13 cellular contexts compared by ENCODE assay signal in genomic region chr2:106885326-106885725, GRCh38. TPM values are rescaled to one million over a fixed set of nuclear protein-coding genes. Genes with fewer than 3 reads are reported as not detected.
DNase-seq lines count a peak whose midpoint lies in the region; TF ChIP-seq lines count a peak whose summit lies in the region.
"Had no signal": no experiment of that assay in that cellular context is flagged by ENCODE, and none has a peak within 500 bp of the region (broad histone marks: within the 10 kb centered on the region; RNA-seq: fewer than 3 reads in every experiment).

No MANE protein-coding gene starts in this region.

- H4K20me1 ChIP-seq in smooth muscle cell (ENCODE audit: low read depth): peaks cover 37% of the 10 kb centered on the region

- H3K9ac ChIP-seq in iPS-20b (ENCODE audit: low read depth, low read length) (peak overlapping the region; percentile 74; the same call in 1 of the 2 replicates), smooth muscle cell (ENCODE audit: low read depth) (peak overlapping the region; percentile 71)

- no peaks in the 10 kb centered on the region for H3K9me3 ChIP-seq in iPS-20b (ENCODE audit: insufficient read depth, low read depth, low read length)
- no peaks in the 10 kb centered on the region for H3K9me3 ChIP-seq in smooth muscle cell (replicated peaks; ENCODE audit: low read depth)
- H3K9me3 ChIP-seq: Peyer's patch, upper lobe of left lung had no signal

- peak overlapping the region; percentile 53 for H3K4me3 ChIP-seq in astrocyte of the spinal cord (ENCODE audit: low read depth, low read length)
- peak overlapping the region; percentile 81 for H3K4me3 ChIP-seq in iPS-20b (ENCODE audit: low read length)
- peak overlapping the region; percentile 91 for H3K4me3 ChIP-seq in smooth muscle cell

- TF ChIP-seq CTCF in astrocyte of the spinal cord (IDR thresholded peaks at IDR 0.05; ENCODE audit: low read depth, low read length) (no peak), smooth muscle cell (IDR thresholded peaks at IDR 0.05; ENCODE audit: borderline replicate concordance, insufficient read depth, poor library complexity, severe bottlenecking) (no peak)

- peak overlapping the region; percentile 93 for H3K4me2 ChIP-seq in smooth muscle cell

- 3% methylated on average over 10 of the region's 10 CpGs for WGBS in smooth muscle cell (ENCODE audit: low lambda C conversion rate)

- in situ Hi-C loops in astrocyte of the spinal cord (cut with HindIII; ENCODE audit: low sequenced_read_pairs): no loop called here

- peaks cover 6% of the 10 kb centered on the region for H3F3A ChIP-seq in smooth muscle cell (ENCODE audit: low read depth)

- no peak overlapping the region for H3K27ac ChIP-seq in iPS-20b (ENCODE audit: low read length)
- peak overlapping the region; percentile 71 for H3K27ac ChIP-seq in smooth muscle cell (ENCODE audit: low read depth)
- H3K27ac ChIP-seq: upper lobe of left lung had no signal

- no peaks in the 10 kb centered on the region for H3K36me3 ChIP-seq in iPS-20b (ENCODE audit: insufficient read depth, low read depth, low read length)
- no peaks in the 10 kb centered on the region for H3K36me3 ChIP-seq in smooth muscle cell (ENCODE audit: low read depth)
- H3K36me3 ChIP-seq: Peyer's patch, upper lobe of left lung had no signal

- peaks cover 41% of the 10 kb centered on the region for H3K27me3 ChIP-seq in iPS-20b (ENCODE audit: insufficient read depth, low read length)
- peaks cover 5% of the 10 kb centered on the region for H3K27me3 ChIP-seq in smooth muscle cell (ENCODE audit: low read depth)

- H3K4me1 ChIP-seq in iPS-20b (ENCODE audit: insufficient read depth, low read length) (peaks cover 24% of the 10 kb centered on the region), smooth muscle cell (ENCODE audit: low read depth) (peaks cover 4% of the 10 kb centered on the region)

- peak overlapping the region; percentile 81 for H2AFZ ChIP-seq in smooth muscle cell (ENCODE audit: low read depth)

- peaks cover 56% of the 10 kb centered on the region for H3K79me2 ChIP-seq in smooth muscle cell (ENCODE audit: low read depth)

- DNase-seq in NCI-H1694 treated with DMSO at 0.1 percent for 48 hours (lab: John Stamatoyannopoulos, UW) (peak; percentile 8), NCI-H1694 (lab: John Stamatoyannopoulos, UW) (no peak), astrocyte of the spinal cord (ENCODE audit: low read depth, low spot score) (peak; percentile 41), smooth muscle cell (lab: John Stamatoyannopoulos, UW; ENCODE audit: unreplicated experiment) (no peak), middle frontal gyrus (ENCODE audit: extremely low spot score, low spot score) (no peak), NCI-H1417 treated with DMSO at 0.1 percent for 48 hours (lab: John Stamatoyannopoulos, UW) (no peak), islet precursor cell (no peak)
- DNase-seq: HCEC 1CT; Peyer's patch; stimulated activated CD4-positive, alpha-beta T cell treated with anti-CD3 and anti-CD28 coated beads, Interleukin-2, amount 100 ng/mL, for 48 hours had no signal

RNA-seq across cellular contexts. Expression of gene ST6GAL2, which starts 0.6 kb away (rescaled TPM):
- 64.6 and 140 TPM in 2 replicates for total RNA-seq in smooth muscle cell
- polyA plus RNA-seq in smooth muscle cell: 26.1 and 42.5 TPM in 2 replicates
- total RNA-seq: activated naive CD4-positive, alpha-beta T cell treated with anti-CD3 and anti-CD28 coated beads, Interleukin-2, amount 50 U/mL, for 72 hours had no signal

Comparison
In these comparisons a context has a peak if more than half of its experiments do, and no peak if none do; other contexts are left out.
1. DNase-seq: peak in NCI-H1694 treated with DMSO at 0.1 percent for 48 hours (single experiment) and astrocyte of the spinal cord (single experiment); none in NCI-H1694 (single experiment), smooth muscle cell (single experiment), middle frontal gyrus (single experiment), NCI-H1417 treated with DMSO at 0.1 percent for 48 hours (single experiment) and islet precursor cell (single experiment).
2. Peak in every context shown above with its lines, with median percentiles within 50 percentile points of each other: H3K4me3 ChIP-seq.